ENCODE assay signal across 1 cellular context in genomic region chr14:22884721-22885523, GRCh38.
TF ChIP-seq lines count a peak whose summit lies in the region.

No MANE protein-coding gene starts in this region.

TF ChIP-seq in SK-N-SH, 30 proteins besides CTCF, POLR2A, EP300 and RAD21 (continued from another document):
- TF ChIP-seq TEAD4 (IDR thresholded peaks at IDR 0.05; ENCODE audit: borderline replicate concordance, insufficient read depth) (no peak), GATA2 (CRISPR knock-in tag; IDR thresholded peaks at IDR 0.05) (no peak), IRF3 (IDR thresholded peaks at IDR 0.05; ENCODE audit: low read depth, low read length) (no peak), EZH2phosphoT487 (IDR thresholded peaks at IDR 0.05; ENCODE audit: borderline replicate concordance, low read depth) (no peak), RCOR1 (IDR thresholded peaks at IDR 0.05; ENCODE audit: low read length) (no peak), POLR2AphosphoS5 (IDR thresholded peaks at IDR 0.05; ENCODE audit: low read depth, low read length) (no peak), USF2 (IDR thresholded peaks at IDR 0.05; ENCODE audit: borderline replicate concordance, low read depth, low read length) (no peak), USF1 (IDR thresholded peaks at IDR 0.05; ENCODE audit: borderline replicate concordance, low read depth) (no peak), TCF12 (IDR thresholded peaks at IDR 0.05) (no peak)
